ENCODE assay signal across 8 cellular contexts in the genomic region with DNA sequence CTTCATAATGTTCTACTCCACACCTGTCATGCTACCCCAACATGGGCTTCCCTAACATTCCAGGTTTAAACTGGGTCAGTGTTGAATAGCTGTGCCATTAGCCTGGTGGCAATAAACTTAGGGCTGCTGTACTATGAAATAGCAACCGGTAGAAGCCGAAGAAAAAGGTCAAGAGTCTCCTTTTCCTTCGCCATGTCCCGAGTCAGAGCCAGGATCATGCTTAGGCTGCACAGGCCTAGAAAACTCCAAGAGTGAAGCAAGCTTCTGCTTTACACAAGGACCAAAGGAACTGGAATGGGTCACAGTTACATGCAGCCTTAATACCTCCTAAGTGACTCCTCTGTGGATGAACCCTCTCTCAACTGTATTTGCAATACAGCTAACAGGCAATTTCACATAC.
A peak's percentile ranks its signal among the peaks of the same experiment; 100 is the strongest.
DNase-seq lines count a peak whose midpoint lies in the region; ATAC-seq, FAIRE-seq and TF ChIP-seq lines count a peak whose summit lies in the region.
"Not testable (repeated sequence)": the region's sequence is repeated elsewhere in the genome, so short reads cannot be mapped to it uniquely, and the experiment has no call there.

No MANE protein-coding gene starts in this region.

- in situ Hi-C loops in gastrocnemius medialis (cut with MboI; ENCODE audit: low sequenced_read_pairs in 4 of 4) = not testable (repeated sequence)

- H3K27me3 ChIP-seq in CD4-positive, alpha-beta T cell (ENCODE audit: control insufficient read depth, insufficient read depth, low read length); gastrocnemius medialis; thyroid gland: not testable (repeated sequence)

- not testable (repeated sequence) for H3K4me3 Mint-ChIP-seq in CD4-positive, alpha-beta T cell; T-cell; activated T-cell treated with anti-CD3 and anti-CD28 coated beads, Interleukin-2, amount 50 U/mL, for 24 hours; activated naive CD8-positive, alpha-beta T cell treated with anti-CD3 and anti-CD28 coated beads, Interleukin-2, amount 50 U/mL, for 24 hours; naive thymus-derived CD8-positive, alpha-beta T cell

- not testable (repeated sequence) for H3K9me3 ChIP-seq in CD4-positive, alpha-beta T cell (ENCODE audit: control insufficient read depth, low read length); gastrocnemius medialis; thyroid gland

- peaks cover 82% of the 10 kb centered on the region for H3K4me1 Mint-ChIP-seq in CD4-positive, alpha-beta T cell (ENCODE audit: low read depth)
- peaks cover 79 to 82% (median 80%) of the 10 kb centered on the region in 3 donors for H3K4me1 Mint-ChIP-seq in T-cell
- peaks cover 77% of the 10 kb centered on the region for H3K4me1 Mint-ChIP-seq in activated T-cell treated with anti-CD3 and anti-CD28 coated beads, Interleukin-2, amount 50 U/mL, for 24 hours (ENCODE audit: low read depth)
- peaks cover 67% of the 10 kb centered on the region for H3K4me1 Mint-ChIP-seq in activated naive CD8-positive, alpha-beta T cell treated with anti-CD3 and anti-CD28 coated beads, Interleukin-2, amount 50 U/mL, for 24 hours
- H3K4me1 Mint-ChIP-seq in naive thymus-derived CD8-positive, alpha-beta T cell = peaks cover 33 to 75% (median 72%) of the 10 kb centered on the region in 4 donors

- CTCF ChIA-PET in CD4-positive, alpha-beta T cell (lab: Charles Lee) = interaction anchor here (0.7 to 1.9 kb wide), 3 partner anchors 99 to 106 kb away, joined by 4 to 5 read pairs (median 4); a partner anchor contains a TSS
- CTCF ChIA-PET in T-cell (lab: Charles Lee) = interaction anchor here in 1 of 2 donors (0.9 kb wide), 1 partner anchor 57 kb away, joined by 3 read pairs; no protein-coding TSS in a partner anchor

- not testable (repeated sequence) for H3K9me3 Mint-ChIP-seq in CD4-positive, alpha-beta T cell; T-cell; activated T-cell treated with anti-CD3 and anti-CD28 coated beads, Interleukin-2, amount 50 U/mL, for 24 hours; activated naive CD8-positive, alpha-beta T cell treated with anti-CD3 and anti-CD28 coated beads, Interleukin-2, amount 50 U/mL, for 24 hours; naive thymus-derived CD8-positive, alpha-beta T cell

- not testable (repeated sequence) for H3K27me3 Mint-ChIP-seq in CD4-positive, alpha-beta T cell; T-cell; activated T-cell treated with anti-CD3 and anti-CD28 coated beads, Interleukin-2, amount 50 U/mL, for 24 hours; activated naive CD8-positive, alpha-beta T cell treated with anti-CD3 and anti-CD28 coated beads, Interleukin-2, amount 50 U/mL, for 24 hours; naive thymus-derived CD8-positive, alpha-beta T cell

- POLR2A ChIA-PET in CD4-positive, alpha-beta T cell (lab: Charles Lee); T-cell (lab: Charles Lee): not testable (repeated sequence)
- POLR2A ChIA-PET in naive thymus-derived CD8-positive, alpha-beta T cell (lab: Charles Lee) = interaction anchor here (1.3 kb wide), 1 partner anchor 20 kb away, joined by 3 read pairs; no protein-coding TSS in a partner anchor

- not testable (repeated sequence) for DNase-seq in CD4-positive, alpha-beta T cell; GM19239 (ENCODE audit: insufficient read length, low spot score); T-cell; activated T-cell treated with anti-CD3 and anti-CD28 coated beads, Interleukin-2, amount 50 U/mL, for 24 hours; activated naive CD8-positive, alpha-beta T cell treated with anti-CD3 and anti-CD28 coated beads, Interleukin-2, amount 50 U/mL, for 24 hours; naive thymus-derived CD8-positive, alpha-beta T cell; thyroid gland
- DNase-seq in gastrocnemius medialis = peak in 1 of 2 donors; percentile 43

- H3K27ac Mint-ChIP-seq in CD4-positive, alpha-beta T cell = peak overlapping the region; percentile 51
- peak overlapping the region; percentile 20 to 49 for H3K27ac Mint-ChIP-seq in T-cell
- H3K27ac Mint-ChIP-seq in activated T-cell treated with anti-CD3 and anti-CD28 coated beads, Interleukin-2, amount 50 U/mL, for 24 hours = peak overlapping the region; percentile 39
- H3K27ac Mint-ChIP-seq in activated naive CD8-positive, alpha-beta T cell treated with anti-CD3 and anti-CD28 coated beads, Interleukin-2, amount 50 U/mL, for 24 hours = peak overlapping the region; percentile 88
- peak overlapping the region in 6 of 10 donors; percentile 16 to 84 (median 59) for H3K27ac Mint-ChIP-seq in naive thymus-derived CD8-positive, alpha-beta T cell

- H3K36me3 Mint-ChIP-seq in CD4-positive, alpha-beta T cell (ENCODE audit: low read depth) = peaks cover 67% of the 10 kb centered on the region
- peaks cover 42% of the 10 kb centered on the region for H3K36me3 Mint-ChIP-seq in T-cell
- peaks cover 67% of the 10 kb centered on the region for H3K36me3 Mint-ChIP-seq in activated T-cell treated with anti-CD3 and anti-CD28 coated beads, Interleukin-2, amount 50 U/mL, for 24 hours (ENCODE audit: low read depth)
- peaks cover 43% of the 10 kb centered on the region for H3K36me3 Mint-ChIP-seq in activated naive CD8-positive, alpha-beta T cell treated with anti-CD3 and anti-CD28 coated beads, Interleukin-2, amount 50 U/mL, for 24 hours (ENCODE audit: low read depth)
- peaks cover 0 to 55% (median 4%) of the 10 kb centered on the region in 3 donors for H3K36me3 Mint-ChIP-seq in naive thymus-derived CD8-positive, alpha-beta T cell

- whole genome bisulfite sequencing in thyroid gland, 2 donors = 87% methylated on average over 4 of the region's 4 CpGs

- FAIRE-seq in GM19239 (lab: Jason Lieb, UNC) = peak; percentile 4

- ATAC-seq in CD4-positive, alpha-beta T cell (ENCODE audit: poor library complexity); T-cell (replicated peaks in 1 of 4); activated naive CD8-positive, alpha-beta T cell treated with anti-CD3 and anti-CD28 coated beads, Interleukin-2, amount 50 U/mL, for 24 hours; naive thymus-derived CD8-positive, alpha-beta T cell: not testable (repeated sequence)
- peak in 1 of 2 donors; percentile 91 for ATAC-seq in gastrocnemius medialis

- intact Hi-C loops in CD4-positive, alpha-beta T cell (cut with DNase I, micrococcal nuclease); gastrocnemius medialis (cut with DNase I; ENCODE audit: low total_unique reads); thyroid gland (cut with DNase I): not testable (repeated sequence)

- H3K4me1 ChIP-seq in gastrocnemius medialis (peaks cover 66 to 77% of the 10 kb centered on the region in 2 donors), thyroid gland (peaks cover 30 to 59% of the 10 kb centered on the region in 2 donors)

- not testable (repeated sequence) for H3K4me3 ChIP-seq in gastrocnemius medialis; thyroid gland (replicated peaks in 1 of 3)

- H3K36me3 ChIP-seq in gastrocnemius medialis, thyroid gland: not testable (repeated sequence)

- TF ChIP-seq POLR2A in gastrocnemius medialis (IDR thresholded peaks at IDR 0.05); thyroid gland (IDR thresholded peaks at IDR 0.05): not testable (repeated sequence)

- TF ChIP-seq CTCF in CD4-positive, alpha-beta T cell (IDR thresholded peaks at IDR 0.05); gastrocnemius medialis (IDR thresholded peaks at IDR 0.05 in 4 of 5, conservative IDR thresholded peaks at IDR 0.05 in 1 of 5); thyroid gland (IDR thresholded peaks at IDR 0.05): not testable (repeated sequence)

- H3K27ac ChIP-seq in CD4-positive, alpha-beta T cell (ENCODE audit: low read depth, low read length) = not testable (repeated sequence)
- H3K27ac ChIP-seq in gastrocnemius medialis (peak overlapping the region in 3 of 4 donors; percentile 43 to 70 (median 59)), thyroid gland (peak overlapping the region in 2 of 3 donors; percentile 42 to 68)

Comparison
In these comparisons a context has a peak if more than half of its experiments do, and no peak if none do; other contexts are left out.
1. H3K27ac Mint-ChIP-seq: peak in every context shown above with its lines; median percentile 88 in activated naive CD8-positive, alpha-beta T cell treated with anti-CD3 and anti-CD28 coated beads, Interleukin-2, amount 50 U/mL, for 24 hours; 59 in naive thymus-derived CD8-positive, alpha-beta T cell; 51 in CD4-positive, alpha-beta T cell; 39 in activated T-cell treated with anti-CD3 and anti-CD28 coated beads, Interleukin-2, amount 50 U/mL, for 24 hours; 34 in T-cell.